In the genomic region with DNA sequence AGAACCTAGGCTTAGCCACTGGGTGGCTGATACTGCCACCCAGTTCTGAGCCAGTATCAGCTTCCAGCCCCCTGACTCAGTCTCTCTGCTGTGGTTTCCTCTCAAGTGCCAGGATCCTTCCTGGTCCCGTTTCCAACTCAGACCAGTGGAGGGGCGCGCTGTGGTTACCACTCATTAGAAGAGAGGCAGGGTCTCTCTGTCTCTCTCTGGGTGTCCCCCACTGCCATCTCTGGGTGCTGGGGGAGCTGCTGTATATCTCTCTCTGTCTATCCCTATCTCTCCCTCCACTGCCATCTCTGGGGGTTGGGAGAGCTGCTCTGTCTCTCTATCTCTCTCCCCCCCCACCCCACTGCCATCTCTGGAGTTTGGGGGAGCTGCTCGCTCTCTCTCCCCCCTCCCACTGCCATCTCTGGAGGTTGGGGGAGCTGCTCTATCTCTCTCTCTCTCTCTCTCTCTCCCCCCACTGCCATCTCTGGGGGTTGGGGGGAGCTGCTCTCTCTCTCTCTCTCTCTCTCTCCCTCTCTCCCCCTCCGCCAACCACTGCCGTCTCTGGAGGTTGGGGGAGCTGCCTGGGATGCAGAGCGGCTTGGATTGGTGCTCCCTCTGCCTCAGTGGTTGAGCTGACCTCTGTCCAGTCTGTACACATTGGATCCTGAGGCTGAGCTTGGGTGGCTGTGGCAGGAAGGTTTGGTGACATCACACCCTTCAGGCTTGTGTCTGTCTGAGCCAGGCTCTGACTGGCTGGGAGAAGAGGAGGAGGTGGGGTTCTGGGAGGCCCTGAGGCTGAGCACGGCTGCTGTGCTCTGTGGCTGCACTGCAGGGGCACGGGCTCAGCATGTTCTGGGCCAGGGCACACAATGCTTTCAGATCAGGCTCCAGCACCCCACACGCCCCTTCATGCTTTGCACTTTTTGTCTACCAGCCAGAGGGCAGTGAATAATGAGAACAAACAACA, we compare ENCODE assay signal across 9 cellular contexts.
DNase-seq lines count a peak whose midpoint lies in the region; ATAC-seq and TF ChIP-seq lines count a peak whose summit lies in the region.
"Had no signal": no experiment of that assay in that cellular context is flagged by ENCODE, and none has a peak within 500 bp of the region (broad histone marks: within the 10 kb centered on the region; RNA-seq: fewer than 3 reads in every experiment).

No MANE protein-coding gene starts in this region.

- no peak overlapping the region for H3K4me3 ChIP-seq in prostate gland

- peak overlapping the region; percentile 69 to 74 for H3K4me3 Mint-ChIP-seq in effector memory CD8-positive, alpha-beta T cell
- H3K4me3 Mint-ChIP-seq: T-helper 1 cell treated with Interleukin-12 subunit alpha and Interleukin-12 subunit beta and Interleukin-4 antibody, amounts not matched to agents 30 μg/mL and 1 μg/mL, for 36 hours had no signal

- peak; percentile 79 for DNase-seq in ELR (ENCODE audit: low read depth)
- peak; percentile 23 for DNase-seq in SHP77 treated with DMSO at 0.1 percent for 48 hours (lab: John Stamatoyannopoulos, UW)
- no peak for DNase-seq in effector memory CD8-positive, alpha-beta T cell
- DNase-seq in nucleus accumbens (lab: John Stamatoyannopoulos, UW) = peak in 54 of 56 donors; percentile 39 to 95 (median 86)
- DNase-seq in prostate gland (ENCODE audit: low spot score) = no peak
- no peak for DNase-seq in AG08395 (ENCODE audit: low spot score)
- no peak for DNase-seq in left ventricle myocardium superior

- no peaks in the 10 kb centered on the region for H3K9me3 ChIP-seq in prostate gland

- no peak for TF ChIP-seq CTCF in prostate gland (IDR thresholded peaks at IDR 0.05)

- H3K27me3 ChIP-seq in prostate gland (replicated peaks; ENCODE audit: insufficient read depth) = no peaks in the 10 kb centered on the region

- no peaks in the 10 kb centered on the region for H3K27me3 Mint-ChIP-seq in effector memory CD8-positive, alpha-beta T cell

- peaks cover 10% of the 10 kb centered on the region for H3K36me3 Mint-ChIP-seq in effector memory CD8-positive, alpha-beta T cell (ENCODE audit: insufficient read depth)

- peaks cover 17 to 29% of the 10 kb centered on the region in 2 donors for H3K4me1 Mint-ChIP-seq in effector memory CD8-positive, alpha-beta T cell (ENCODE audit: low read depth in 2 of 2)

- intact Hi-C loops in prostate gland (cut with DNase I) = no loop called here
- intact Hi-C loops in left ventricle myocardium superior (cut with micrococcal nuclease) = no loop called here

- H3K9me3 Mint-ChIP-seq in effector memory CD8-positive, alpha-beta T cell = no peaks in the 10 kb centered on the region
- H3K9me3 Mint-ChIP-seq: T-helper 1 cell treated with Interleukin-12 subunit alpha and Interleukin-12 subunit beta and Interleukin-4 antibody, amounts not matched to agents 30 μg/mL and 1 μg/mL, for 36 hours had no signal

- no peaks in the 10 kb centered on the region for H3K36me3 ChIP-seq in prostate gland

- no peak for TF ChIP-seq POLR2A in prostate gland (IDR thresholded peaks at IDR 0.05)

- H3K4me1 ChIP-seq in prostate gland (replicated peaks) = no peaks in the 10 kb centered on the region

- 58% methylated on average over 9 of the region's 10 CpGs for WGBS in prostate gland

- peak overlapping the region; percentile 73 to 86 for H3K27ac Mint-ChIP-seq in effector memory CD8-positive, alpha-beta T cell
- H3K27ac Mint-ChIP-seq: T-helper 1 cell treated with Interleukin-12 subunit alpha and Interleukin-12 subunit beta and Interleukin-4 antibody, amounts not matched to agents 30 μg/mL and 1 μg/mL, for 36 hours had no signal

- no peak overlapping the region for H3K27ac ChIP-seq in prostate gland

- peak; percentile 69 for ATAC-seq in effector memory CD8-positive, alpha-beta T cell (replicated peaks)
- ATAC-seq in GM21723 (IDR thresholded peaks at IDR 0.05; ENCODE audit: unreplicated experiment) (no peak), left ventricle myocardium superior (no peak)

Comparison
In these comparisons a context has a peak if more than half of its experiments do, and no peak if none do; other contexts are left out.
1. DNase-seq: peak in ELR (single experiment), SHP77 treated with DMSO at 0.1 percent for 48 hours (single experiment) and nucleus accumbens (54 of 56); none in effector memory CD8-positive, alpha-beta T cell (0 of 3), prostate gland (single experiment), AG08395 (single experiment) and left ventricle myocardium superior (single experiment).